In genomic region chr17:58354541-58355216, GRCh38 we compare ENCODE assay signal across 2 cellular contexts.
A peak's percentile ranks its signal among the peaks of the same experiment; 100 is the strongest.
TF ChIP-seq lines count a peak whose summit lies in the region.

No MANE protein-coding gene starts in this region.

TF ChIP-seq in GM12891, 5 proteins besides CTCF, POLR2A, EP300 and RAD21:
- no peak for TF ChIP-seq SPI1 (IDR thresholded peaks at IDR 0.05; ENCODE audit: low read depth, low read length)
- 0 out of 2 replicates have a peak, but pooled peaks have one; percentile 38 for TF ChIP-seq POLR2AphosphoS5 (IDR thresholded peaks at IDR 0.05; ENCODE audit: low read depth, low read length)

TF ChIP-seq in SK-N-SH, 30 proteins besides CTCF, POLR2A, EP300 and RAD21:
- TF ChIP-seq MEF2A (IDR thresholded peaks at IDR 0.05; ENCODE audit: borderline replicate concordance, low read depth): no peak
